Comparison of ENCODE assay signal across 8 cellular contexts in genomic region chr11:66287256-66288137, GRCh38. TPM values are rescaled to one million over a fixed set of nuclear protein-coding genes. Genes with fewer than 3 reads are reported as not detected.
A peak's percentile ranks its signal among the peaks of the same experiment; 100 is the strongest.
DNase-seq lines count a peak whose midpoint lies in the region; ATAC-seq and TF ChIP-seq lines count a peak whose summit lies in the region.

No MANE protein-coding gene starts in this region.

- TF ChIP-seq CTCF in BJ (IDR thresholded peaks at IDR 0.05; ENCODE audit: insufficient read depth, low read depth, low read length) (no peak), Loucy (conservative IDR thresholded peaks at IDR 0.05; ENCODE audit: low read length) (no peak), chondrocyte (IDR thresholded peaks at IDR 0.05) (no peak)

- H3K9me3 ChIP-seq in Loucy (ENCODE audit: insufficient read depth, low read depth, low read length) = no peaks in the 10 kb centered on the region

- H3F3A ChIP-seq in Loucy (ENCODE audit: low read depth) = no peaks in the 10 kb centered on the region

- peaks cover 26% of the 10 kb centered on the region for H3K4me1 ChIP-seq in Loucy (ENCODE audit: insufficient read depth, low read length, poor library complexity, severe bottlenecking)

- H3K27me3 ChIP-seq in BJ (ENCODE audit: control insufficient read depth, insufficient read depth, low read length) (peaks cover 8% of the 10 kb centered on the region), Loucy (ENCODE audit: insufficient read depth, low read length, poor library complexity, severe bottlenecking) (no peaks in the 10 kb centered on the region)

- POLR2A ChIA-PET in BJ (lab: Charles Lee) = no interaction called here

- H3K9ac ChIP-seq in Loucy (ENCODE audit: low read depth, low read length, poor library complexity, severe bottlenecking) = peak overlapping the region; percentile 93

- H3K4me3 ChIP-seq in BJ (ENCODE audit: low read depth, low read length) = peak overlapping the region; percentile 84
- H3K4me3 ChIP-seq in Loucy (ENCODE audit: low read length, poor library complexity, severe bottlenecking) = peak overlapping the region; percentile 95

- ATAC-seq in natural killer cell treated with Interleukin-12 subunit alpha and Interleukin-12 subunit beta and Interleukin-15 and Interleukin-18, amount 100 ng/mL, for 72 hours = no peak
- ATAC-seq in HG03565 (IDR thresholded peaks at IDR 0.05; ENCODE audit: unreplicated experiment) (no peak), Right ventricle myocardium inferior (no peak)

- H3K27ac Mint-ChIP-seq in chondrocyte (ENCODE audit: unreplicated experiment) = peak overlapping the region; percentile 94
- H3K27ac Mint-ChIP-seq in natural killer cell treated with Interleukin-12 subunit alpha and Interleukin-12 subunit beta and Interleukin-15 and Interleukin-18, amount 100 ng/mL, for 72 hours = peak overlapping the region in 1 of 2 donors; percentile 85

- H3K4me3 Mint-ChIP-seq in chondrocyte (ENCODE audit: unreplicated experiment) = peak overlapping the region; percentile 87
- peak overlapping the region; percentile 90 for H3K4me3 Mint-ChIP-seq in natural killer cell treated with Interleukin-12 subunit alpha and Interleukin-12 subunit beta and Interleukin-15 and Interleukin-18, amount 100 ng/mL, for 72 hours

- H3K4me2 ChIP-seq in Loucy (ENCODE audit: low read depth, low read length, poor library complexity, severe bottlenecking) = peak overlapping the region; percentile 86

- peaks cover 14% of the 10 kb centered on the region for H3K79me2 ChIP-seq in Loucy (ENCODE audit: insufficient read depth, low read length)

- peaks cover 45% of the 10 kb centered on the region for H3K4me1 Mint-ChIP-seq in chondrocyte (ENCODE audit: low read depth)
- peaks cover 26 to 29% of the 10 kb centered on the region in 2 donors for H3K4me1 Mint-ChIP-seq in natural killer cell treated with Interleukin-12 subunit alpha and Interleukin-12 subunit beta and Interleukin-15 and Interleukin-18, amount 100 ng/mL, for 72 hours (ENCODE audit: low read depth in 2 of 2)

- DNase-seq in BJ (ENCODE audit: low read depth) (no peak), chondrocyte (ENCODE audit: low spot score) (no peak), DMS114 treated with DMSO at 0.1 percent for 48 hours (lab: John Stamatoyannopoulos, UW; ENCODE audit: unreplicated experiment) (no peak), Right ventricle myocardium inferior (ENCODE audit: missing footprints) (no peak), OCI-M2 (lab: John Stamatoyannopoulos, UW; ENCODE audit: unreplicated experiment) (no peak)
- no peak for DNase-seq in natural killer cell treated with Interleukin-12 subunit alpha and Interleukin-12 subunit beta and Interleukin-15 and Interleukin-18, amount 100 ng/mL, for 72 hours (ENCODE audit: low spot score)

- peaks cover 10% of the 10 kb centered on the region for H3K36me3 ChIP-seq in BJ (ENCODE audit: control insufficient read depth, insufficient read depth, low read length)
- no peaks in the 10 kb centered on the region for H3K36me3 ChIP-seq in Loucy (ENCODE audit: insufficient read depth, low read length)

- H2AFZ ChIP-seq in Loucy (ENCODE audit: low read length) = no peak overlapping the region

- no peaks in the 10 kb centered on the region for H3K9me3 Mint-ChIP-seq in chondrocyte (ENCODE audit: low read depth)
- no peaks in the 10 kb centered on the region for H3K9me3 Mint-ChIP-seq in natural killer cell treated with Interleukin-12 subunit alpha and Interleukin-12 subunit beta and Interleukin-15 and Interleukin-18, amount 100 ng/mL, for 72 hours

- intact Hi-C loops in Right ventricle myocardium inferior (cut with DNase I) = no loop called here

- peaks cover under 1% of the 10 kb centered on the region for H3K27me3 Mint-ChIP-seq in chondrocyte (ENCODE audit: low read depth)
- peaks cover 7 to 10% of the 10 kb centered on the region in 2 donors for H3K27me3 Mint-ChIP-seq in natural killer cell treated with Interleukin-12 subunit alpha and Interleukin-12 subunit beta and Interleukin-15 and Interleukin-18, amount 100 ng/mL, for 72 hours

- H4K20me1 ChIP-seq in Loucy (ENCODE audit: insufficient read depth, low read length, poor library complexity, severe bottlenecking) = no peaks in the 10 kb centered on the region

- CTCF ChIA-PET in BJ (lab: Yijun Ruan, JAX) = interaction anchor here (1.3 to 4.5 kb wide), 6 partner anchors 10 to 102 kb away, joined by 3 to 34 read pairs (median 4); partner anchors contain the start of gene RIN1

- H3K36me3 Mint-ChIP-seq in chondrocyte (ENCODE audit: low read depth) = no peaks in the 10 kb centered on the region
- H3K36me3 Mint-ChIP-seq in natural killer cell treated with Interleukin-12 subunit alpha and Interleukin-12 subunit beta and Interleukin-15 and Interleukin-18, amount 100 ng/mL, for 72 hours = no peaks in the 10 kb centered on the region

- H3K9me2 ChIP-seq in Loucy (replicated peaks; ENCODE audit: low read depth, low read length) = no peaks in the 10 kb centered on the region

RNA-seq across cellular contexts. Expression of gene YIF1A, which starts 1.4 kb away (rescaled TPM):
- 151 and 228 TPM in 2 replicates for polyA plus RNA-seq in BJ (2011; rRNA removed)
- polyA minus RNA-seq in BJ (2011; rRNA and poly(A)+ RNA removed) = 169 and 259 TPM in 2 replicates
- total RNA-seq in chondrocyte (180 to 193 TPM (median 187 TPM) in 3 replicates), Right ventricle myocardium inferior (48.7 TPM)
- total RNA-seq in natural killer cell treated with Interleukin-12 subunit alpha and Interleukin-12 subunit beta and Interleukin-15 and Interleukin-18, amount 100 ng/mL, for 72 hours = 10 to 100 TPM; 62.7 to 76.1 TPM

RNA-seq across cellular contexts. Expression of gene TMEM151A, which starts 4.2 kb away (rescaled TPM):
- polyA plus RNA-seq in BJ (2011; rRNA removed) = 0.15 TPM in 1 of 2 replicates, not detected in the other
- 0.14 and 0.26 TPM in 2 replicates for polyA minus RNA-seq in BJ (2011; rRNA and poly(A)+ RNA removed)
- total RNA-seq in chondrocyte (2.0 to 4.7 TPM (median 4.3 TPM) in 3 replicates), Right ventricle myocardium inferior (0.14 TPM)
- not detected for total RNA-seq in natural killer cell treated with Interleukin-12 subunit alpha and Interleukin-12 subunit beta and Interleukin-15 and Interleukin-18, amount 100 ng/mL, for 72 hours

RNA-seq across cellular contexts. Expression of gene CNIH2, which starts 9.5 kb away (rescaled TPM):
- polyA plus RNA-seq in BJ (2011; rRNA removed) = 0.75 and 1.2 TPM in 2 replicates
- 0.15 and 0.38 TPM in 2 replicates for polyA minus RNA-seq in BJ (2011; rRNA and poly(A)+ RNA removed)
- total RNA-seq in chondrocyte (2.5 to 2.8 TPM (median 2.8 TPM) in 3 replicates), Right ventricle myocardium inferior (not detected)
- 1 to 10 TPM; 1.2 to 2.6 TPM for total RNA-seq in natural killer cell treated with Interleukin-12 subunit alpha and Interleukin-12 subunit beta and Interleukin-15 and Interleukin-18, amount 100 ng/mL, for 72 hours

RNA-seq across cellular contexts. Expression of gene RAB1B, which starts 19.1 kb away (rescaled TPM):
- 170 and 251 TPM in 2 replicates for polyA plus RNA-seq in BJ (2011; rRNA removed)
- polyA minus RNA-seq in BJ (2011; rRNA and poly(A)+ RNA removed) = 138 and 203 TPM in 2 replicates
- total RNA-seq in chondrocyte (124 to 125 TPM (median 124 TPM) in 3 replicates), Right ventricle myocardium inferior (125 TPM)
- total RNA-seq in natural killer cell treated with Interleukin-12 subunit alpha and Interleukin-12 subunit beta and Interleukin-15 and Interleukin-18, amount 100 ng/mL, for 72 hours = 100 to 1,000 TPM; 139 to 146 TPM

RNA-seq across cellular contexts. Expression of gene CD248, which starts 29.3 kb away (rescaled TPM):
- polyA plus RNA-seq in BJ (2011; rRNA removed) = 83.0 and 180 TPM in 2 replicates
- 54.8 and 83.5 TPM in 2 replicates for polyA minus RNA-seq in BJ (2011; rRNA and poly(A)+ RNA removed)
- total RNA-seq in chondrocyte (44.5 to 113 TPM (median 109 TPM) in 3 replicates), Right ventricle myocardium inferior (26.7 TPM)
- total RNA-seq in natural killer cell treated with Interleukin-12 subunit alpha and Interleukin-12 subunit beta and Interleukin-15 and Interleukin-18, amount 100 ng/mL, for 72 hours = under 1 TPM; 0.10 to 0.59 TPM
